In the genomic region with DNA sequence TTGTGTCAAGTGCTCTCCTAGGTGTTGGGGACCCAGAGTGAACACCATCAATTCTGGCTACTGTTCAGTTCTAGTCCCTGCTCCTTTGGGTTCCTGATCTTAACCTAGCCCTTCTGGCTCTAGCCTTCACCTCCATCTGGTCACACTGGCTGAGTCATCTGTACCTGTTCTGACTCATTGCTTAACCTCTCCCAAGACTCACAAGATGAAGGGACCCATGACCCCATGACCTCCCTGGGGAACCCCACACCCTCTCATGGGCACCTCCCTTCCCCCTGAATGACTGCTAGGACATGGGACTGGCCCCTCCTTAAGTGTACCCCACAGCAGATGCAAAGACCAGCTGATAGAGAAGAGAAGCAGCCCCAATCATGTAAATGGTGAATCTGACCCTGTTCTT, we compare ENCODE assay signal across 13 cellular contexts.
A peak's percentile ranks its signal among the peaks of the same experiment; 100 is the strongest.
DNase-seq lines count a peak whose midpoint lies in the region; ATAC-seq lines count a peak whose summit lies in the region.
"Had no signal": no experiment of that assay in that cellular context is flagged by ENCODE, and none has a peak within 500 bp of the region (broad histone marks: within the 10 kb centered on the region; RNA-seq: fewer than 3 reads in every experiment).

No MANE protein-coding gene starts in this region.

- H2BK15ac ChIP-seq in mesenchymal stem cell (ENCODE audit: low read depth, poor library complexity, severe bottlenecking) = no peak overlapping the region

- no peak overlapping the region for H2AK5ac ChIP-seq in mesenchymal stem cell (ENCODE audit: low read length, severe bottlenecking)

- H3K36me3 Mint-ChIP-seq in activated CD4-positive, alpha-beta T cell treated with anti-CD3 and anti-CD28 coated beads for 36 hours (ENCODE audit: low read depth) = no peaks in the 10 kb centered on the region
- no peaks in the 10 kb centered on the region for H3K36me3 Mint-ChIP-seq in activated CD4-positive, alpha-beta T cell treated with anti-CD3 and anti-CD28 coated beads, Interleukin-2, amount 10 ng/mL, durations not matched to agents 7 days and 5 days (ENCODE audit: low read depth)

- no peaks in the 10 kb centered on the region for H3K79me1 ChIP-seq in mesenchymal stem cell (replicated peaks; ENCODE audit: low read length, poor library complexity, severe bottlenecking)

- peak overlapping the region; percentile 31 to 53 for H2BK12ac ChIP-seq in mesenchymal stem cell (ENCODE audit: low read length in 2 of 2)

- no peak overlapping the region for H3K4ac ChIP-seq in mesenchymal stem cell (ENCODE audit: low read depth in 1 of 2, low read length in 2 of 2)

- peak overlapping the region; percentile 14 for H4K8ac ChIP-seq in mesenchymal stem cell (ENCODE audit: low read length)

- H3K4me1 ChIP-seq in mesenchymal stem cell (ENCODE audit: control insufficient read depth, insufficient read depth, low read depth, low read length) = no peaks in the 10 kb centered on the region
- H3K4me1 ChIP-seq: vagina had no signal

- peak overlapping the region in 1 of 2 experiments; percentile 22 for H3K14ac ChIP-seq in mesenchymal stem cell (ENCODE audit: low read length in 2 of 2)

- DNase-seq in activated CD4-positive, alpha-beta T cell treated with anti-CD3 and anti-CD28 coated beads for 36 hours = peak; percentile 7
- no peak for DNase-seq in activated CD4-positive, alpha-beta T cell treated with anti-CD3 and anti-CD28 coated beads, Interleukin-2, amount 10 ng/mL, durations not matched to agents 7 days and 5 days
- DNase-seq in M059J (ENCODE audit: low read depth) = peak; percentile 80
- peak; percentile 56 for DNase-seq in mesenchymal stem cell
- DNase-seq in NCI-H187 (lab: John Stamatoyannopoulos, UW) = no peak
- DNase-seq in activated naive CD4-positive, alpha-beta T cell treated with anti-CD3 and anti-CD28 coated beads, Interleukin-2, amount 50 U/mL, for 16 hours = no peak
- DNase-seq in Right ventricle myocardium inferior (ENCODE audit: missing footprints) = no peak
- DNase-seq: amygdala; effector memory CD4-positive, alpha-beta T cell; NCI-H524 treated with DMSO at 0.1 percent for 48 hours; T-helper 1 cell had no signal

- no peak overlapping the region for H2BK120ac ChIP-seq in mesenchymal stem cell (ENCODE audit: low read depth, low read length)

- H2AFZ ChIP-seq in mesenchymal stem cell (ENCODE audit: low read depth, low read length) = no peak overlapping the region

- CTCF ChIA-PET in activated CD4-positive, alpha-beta T cell treated with anti-CD3 and anti-CD28 coated beads for 36 hours (lab: Charles Lee) = no interaction called here
- CTCF ChIA-PET in activated CD4-positive, alpha-beta T cell treated with anti-CD3 and anti-CD28 coated beads, Interleukin-2, amount 10 ng/mL, durations not matched to agents 7 days and 5 days (lab: Charles Lee) = no interaction called here

- H3K4me3 ChIP-seq in mesenchymal stem cell (ENCODE audit: insufficient read depth in 1 of 2, low read depth in 1 of 2, low read length in 2 of 2) = no peak overlapping the region
- H3K4me3 ChIP-seq: vagina had no signal

- H3K27me3 ChIP-seq in mesenchymal stem cell (ENCODE audit: control insufficient read depth in 1 of 2, insufficient read depth in 1 of 2, low read length in 2 of 2) = no peaks in the 10 kb centered on the region
- H3K27me3 ChIP-seq: vagina had no signal

- no peak overlapping the region for H3K27ac Mint-ChIP-seq in activated CD4-positive, alpha-beta T cell treated with anti-CD3 and anti-CD28 coated beads for 36 hours
- no peak overlapping the region for H3K27ac Mint-ChIP-seq in activated CD4-positive, alpha-beta T cell treated with anti-CD3 and anti-CD28 coated beads, Interleukin-2, amount 10 ng/mL, durations not matched to agents 7 days and 5 days

- H3K18ac ChIP-seq in mesenchymal stem cell (ENCODE audit: low read depth in 1 of 2, low read length in 2 of 2) = peak overlapping the region; percentile 1 to 31

- H3K9me3 ChIP-seq in mesenchymal stem cell (ENCODE audit: control insufficient read depth, low read length) = peaks cover 22% of the 10 kb centered on the region
- H3K9me3 ChIP-seq: vagina had no signal

- H3K4me2 ChIP-seq in mesenchymal stem cell (ENCODE audit: low read length, poor library complexity, severe bottlenecking) = no peak overlapping the region

- H3K9me3 Mint-ChIP-seq in activated CD4-positive, alpha-beta T cell treated with anti-CD3 and anti-CD28 coated beads for 36 hours (ENCODE audit: low read depth) = peaks cover 10% of the 10 kb centered on the region
- peaks cover 10% of the 10 kb centered on the region for H3K9me3 Mint-ChIP-seq in activated CD4-positive, alpha-beta T cell treated with anti-CD3 and anti-CD28 coated beads, Interleukin-2, amount 10 ng/mL, durations not matched to agents 7 days and 5 days

- intact Hi-C loops in activated CD4-positive, alpha-beta T cell treated with anti-CD3 and anti-CD28 coated beads for 36 hours (cut with DNase I, micrococcal nuclease) = no loop called here
- intact Hi-C loops in Right ventricle myocardium inferior (cut with DNase I) = no loop called here

- peaks cover 2% of the 10 kb centered on the region for H3K27me3 Mint-ChIP-seq in activated CD4-positive, alpha-beta T cell treated with anti-CD3 and anti-CD28 coated beads for 36 hours
- no peaks in the 10 kb centered on the region for H3K27me3 Mint-ChIP-seq in activated CD4-positive, alpha-beta T cell treated with anti-CD3 and anti-CD28 coated beads, Interleukin-2, amount 10 ng/mL, durations not matched to agents 7 days and 5 days

- POLR2A ChIA-PET in activated CD4-positive, alpha-beta T cell treated with anti-CD3 and anti-CD28 coated beads for 36 hours (lab: Charles Lee) = no interaction called here
- POLR2A ChIA-PET in activated CD4-positive, alpha-beta T cell treated with anti-CD3 and anti-CD28 coated beads, Interleukin-2, amount 10 ng/mL, durations not matched to agents 7 days and 5 days (lab: Charles Lee) = no interaction called here

- H4K91ac ChIP-seq in mesenchymal stem cell (ENCODE audit: low read length) = no peak overlapping the region

- H3K4me3 Mint-ChIP-seq in activated CD4-positive, alpha-beta T cell treated with anti-CD3 and anti-CD28 coated beads for 36 hours = no peak overlapping the region
- H3K4me3 Mint-ChIP-seq in activated CD4-positive, alpha-beta T cell treated with anti-CD3 and anti-CD28 coated beads, Interleukin-2, amount 10 ng/mL, durations not matched to agents 7 days and 5 days = no peak overlapping the region

- no peak overlapping the region for H3K9ac ChIP-seq in mesenchymal stem cell (ENCODE audit: low read length)

- no peaks in the 10 kb centered on the region for H3K36me3 ChIP-seq in mesenchymal stem cell (ENCODE audit: control insufficient read depth in 1 of 2, insufficient read depth in 2 of 2, low read depth in 1 of 2, low read length in 2 of 2)
- H3K36me3 ChIP-seq: vagina had no signal

- no peak overlapping the region for H2BK5ac ChIP-seq in mesenchymal stem cell (ENCODE audit: low read depth, low read length, poor library complexity, severe bottlenecking)

- peak; percentile 53 for ATAC-seq in activated CD4-positive, alpha-beta T cell treated with anti-CD3 and anti-CD28 coated beads for 36 hours
- peak; percentile 65 for ATAC-seq in HG02642 (IDR thresholded peaks at IDR 0.05; ENCODE audit: poor library complexity, unreplicated experiment)
- no peak for ATAC-seq in Right ventricle myocardium inferior

- H3K23ac ChIP-seq in mesenchymal stem cell (ENCODE audit: low read length in 2 of 2) = no peak overlapping the region

- H3K27ac ChIP-seq in mesenchymal stem cell (ENCODE audit: low read length, poor library complexity, severe bottlenecking) = no peak overlapping the region
- H3K27ac ChIP-seq: vagina had no signal

- no peaks in the 10 kb centered on the region for H3K4me1 Mint-ChIP-seq in activated CD4-positive, alpha-beta T cell treated with anti-CD3 and anti-CD28 coated beads for 36 hours
- H3K4me1 Mint-ChIP-seq in activated CD4-positive, alpha-beta T cell treated with anti-CD3 and anti-CD28 coated beads, Interleukin-2, amount 10 ng/mL, durations not matched to agents 7 days and 5 days = no peaks in the 10 kb centered on the region

Comparison
In these comparisons a context has a peak if more than half of its experiments do, and no peak if none do; other contexts are left out.
1. DNase-seq: peak in activated CD4-positive, alpha-beta T cell treated with anti-CD3 and anti-CD28 coated beads for 36 hours (single experiment), M059J (single experiment) and mesenchymal stem cell (single experiment); none in activated CD4-positive, alpha-beta T cell treated with anti-CD3 and anti-CD28 coated beads, Interleukin-2, amount 10 ng/mL, durations not matched to agents 7 days and 5 days (single experiment), NCI-H187 (0 of 2), activated naive CD4-positive, alpha-beta T cell treated with anti-CD3 and anti-CD28 coated beads, Interleukin-2, amount 50 U/mL, for 16 hours (single experiment) and Right ventricle myocardium inferior (single experiment).